In genomic region chr7:127995157-127995865, GRCh38 we compare ENCODE assay signal across 1 cellular context.
TF ChIP-seq lines count a peak whose summit lies in the region.

No MANE protein-coding gene starts in this region.

TF ChIP-seq in WTC11, 78 proteins besides CTCF, POLR2A, EP300 and RAD21 (continued from another document):
- TF ChIP-seq PRDM15 (CRISPR knock-in tag; IDR thresholded peaks at IDR 0.05) (no peak), CREB1 (CRISPR knock-in tag; IDR thresholded peaks at IDR 0.05) (no peak), RELA (CRISPR knock-in tag; IDR thresholded peaks at IDR 0.05; ENCODE audit: borderline replicate concordance) (no peak), RORB (CRISPR knock-in tag; IDR thresholded peaks at IDR 0.05) (no peak)
